1 cellular context compared by ENCODE assay signal in genomic region chr10:104350146-104350635, GRCh38.
TF ChIP-seq lines count a peak whose summit lies in the region.

No MANE protein-coding gene starts in this region.

TF ChIP-seq in HepG2, 621 proteins besides CTCF, POLR2A, EP300 and RAD21 (continued from another document):
- TF ChIP-seq ZBTB44 (CRISPR knock-in tag; IDR thresholded peaks at IDR 0.05) (no peak), PRDM15 (CRISPR knock-in tag; IDR thresholded peaks at IDR 0.05) (no peak), JARID2 (CRISPR knock-in tag; IDR thresholded peaks at IDR 0.05; ENCODE audit: insufficient replicate concordance) (no peak), SRSF4 (IDR thresholded peaks at IDR 0.05; ENCODE audit: low read depth, low read length, poor library complexity, severe bottlenecking) (no peak), HNF4G (IDR thresholded peaks at IDR 0.05; ENCODE audit: borderline replicate concordance, low read depth, low read length) (no peak), HNF4G (CRISPR knock-in tag; IDR thresholded peaks at IDR 0.05; ENCODE audit: borderline replicate concordance, low read depth) (no peak)
